ENCODE assay signal across 14 cellular contexts in the genomic region with DNA sequence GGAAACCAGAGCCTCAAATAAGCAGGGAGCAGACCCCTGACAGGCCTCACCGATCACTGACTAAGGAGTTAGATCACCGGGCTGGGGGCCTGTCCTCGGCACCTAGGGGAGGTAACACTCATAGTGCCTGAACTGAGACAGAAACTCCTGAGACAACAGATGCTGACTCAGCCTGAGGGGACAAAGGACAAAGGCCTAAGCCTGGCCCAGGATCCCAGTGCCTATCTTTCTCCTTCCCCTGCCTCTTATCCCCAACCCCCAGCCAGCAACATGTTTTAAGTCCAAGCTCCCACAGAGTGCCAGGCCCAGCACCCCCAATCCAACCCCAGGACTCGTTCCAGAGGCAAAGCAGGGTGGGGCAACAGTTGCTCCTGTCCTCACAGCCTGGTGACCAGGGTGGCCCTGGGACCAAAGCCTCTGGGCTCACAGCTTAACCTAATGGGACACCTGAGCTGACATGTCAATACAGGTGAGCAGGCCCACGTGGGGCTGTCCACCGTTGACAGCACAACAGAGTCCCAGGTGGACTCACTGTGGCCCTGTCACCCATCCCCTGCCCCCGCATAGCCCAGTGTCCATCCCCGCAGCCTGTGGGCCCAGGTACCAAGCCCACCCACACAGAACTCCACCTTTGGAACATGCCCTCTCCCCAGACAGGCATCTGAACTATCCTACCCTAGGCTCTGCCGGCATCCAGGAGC. TPM values are rescaled to one million over a fixed set of nuclear protein-coding genes. Genes with fewer than 3 reads are reported as not detected.
DNase-seq lines count a peak whose midpoint lies in the region; ATAC-seq and TF ChIP-seq lines count a peak whose summit lies in the region.
"Had no signal": no experiment of that assay in that cellular context is flagged by ENCODE, and none has a peak within 500 bp of the region (broad histone marks: within the 10 kb centered on the region; RNA-seq: fewer than 3 reads in every experiment).

No MANE protein-coding gene starts in this region.

- H3K4me3 ChIP-seq in right lobe of liver (no peak overlapping the region), foreskin fibroblast (ENCODE audit: low read depth in 1 of 2, low read length in 2 of 2) (no peak overlapping the region)
- H3K4me3 ChIP-seq: GM12878 had no signal

- H3K36me3 ChIP-seq in right lobe of liver: no peaks in the 10 kb centered on the region

- intact Hi-C loops in right lobe of liver (cut with DNase I): no loop called here

- 40% methylated on average over 1 of the region's 9 CpGs for WGBS in right lobe of liver (ENCODE audit: insufficient coverage, low coverage, low lambda C conversion rate, missing lambda C conversion rate)

- TF ChIP-seq CTCF in right lobe of liver (IDR thresholded peaks at IDR 0.05) (no peak), foreskin fibroblast (IDR thresholded peaks at IDR 0.05; ENCODE audit: low read depth, low read length) (no peak)

- no peaks in the 10 kb centered on the region for H3K9me3 ChIP-seq in right lobe of liver

- no peaks in the 10 kb centered on the region for H3K27me3 ChIP-seq in right lobe of liver

- peaks cover 0 to 44% (median 11%) of the 10 kb centered on the region in 4 donors for H3K4me1 ChIP-seq in right lobe of liver

- H3K36me3 Mint-ChIP-seq in stimulated activated effector memory CD8-positive, alpha-beta T cell treated with anti-CD3 and anti-CD28 coated beads, Interleukin-12 subunit alpha, Interleukin-12 subunit beta, amount 100 ng/mL, for 72 hours: no peaks in the 10 kb centered on the region
- H3K36me3 Mint-ChIP-seq: activated naive CD4-positive, alpha-beta T cell treated with anti-CD3 and anti-CD28 coated beads, Interleukin-2, amount 10 ng/mL, durations not matched to agents 7 days and 5 days had no signal

- no peak for TF ChIP-seq POLR2A in right lobe of liver (IDR thresholded peaks at IDR 0.05)

- ATAC-seq in right lobe of liver: peak; percentile 36 to 75 (median 59)
- peak; percentile 15 for ATAC-seq in stimulated activated effector memory CD8-positive, alpha-beta T cell treated with anti-CD3 and anti-CD28 coated beads, Interleukin-12 subunit alpha, Interleukin-12 subunit beta, amount 100 ng/mL, for 72 hours
- ATAC-seq: GM12878 had no signal

- no peak overlapping the region for H3K27ac Mint-ChIP-seq in stimulated activated effector memory CD8-positive, alpha-beta T cell treated with anti-CD3 and anti-CD28 coated beads, Interleukin-12 subunit alpha, Interleukin-12 subunit beta, amount 100 ng/mL, for 72 hours
- H3K27ac Mint-ChIP-seq: activated naive CD4-positive, alpha-beta T cell treated with anti-CD3 and anti-CD28 coated beads, Interleukin-2, amount 10 ng/mL, durations not matched to agents 7 days and 5 days had no signal

- no peak overlapping the region for H3K4me3 Mint-ChIP-seq in stimulated activated effector memory CD8-positive, alpha-beta T cell treated with anti-CD3 and anti-CD28 coated beads, Interleukin-12 subunit alpha, Interleukin-12 subunit beta, amount 100 ng/mL, for 72 hours
- H3K4me3 Mint-ChIP-seq: activated naive CD4-positive, alpha-beta T cell treated with anti-CD3 and anti-CD28 coated beads, Interleukin-2, amount 10 ng/mL, durations not matched to agents 7 days and 5 days had no signal

- H3K9me3 Mint-ChIP-seq in stimulated activated effector memory CD8-positive, alpha-beta T cell treated with anti-CD3 and anti-CD28 coated beads, Interleukin-12 subunit alpha, Interleukin-12 subunit beta, amount 100 ng/mL, for 72 hours: no peaks in the 10 kb centered on the region
- H3K9me3 Mint-ChIP-seq: activated naive CD4-positive, alpha-beta T cell treated with anti-CD3 and anti-CD28 coated beads, Interleukin-2, amount 10 ng/mL, durations not matched to agents 7 days and 5 days had no signal

- H3K27ac ChIP-seq in cingulate gyrus (ENCODE audit: low read depth, low read length) (peak overlapping the region; percentile 94), right lobe of liver (peak overlapping the region; percentile 31 to 83 (median 62))

- H3K4me1 Mint-ChIP-seq in stimulated activated effector memory CD8-positive, alpha-beta T cell treated with anti-CD3 and anti-CD28 coated beads, Interleukin-12 subunit alpha, Interleukin-12 subunit beta, amount 100 ng/mL, for 72 hours: no peaks in the 10 kb centered on the region
- H3K4me1 Mint-ChIP-seq: activated naive CD4-positive, alpha-beta T cell treated with anti-CD3 and anti-CD28 coated beads, Interleukin-2, amount 10 ng/mL, durations not matched to agents 7 days and 5 days had no signal

- peak; percentile 21 for DNase-seq in COLO668 (lab: John Stamatoyannopoulos, UW; ENCODE audit: unreplicated experiment)
- peak; percentile 48 to 76 (median 72) for DNase-seq in right lobe of liver
- DNase-seq in stimulated activated effector memory CD8-positive, alpha-beta T cell treated with anti-CD3 and anti-CD28 coated beads, Interleukin-12 subunit alpha, Interleukin-12 subunit beta, amount 100 ng/mL, for 72 hours (ENCODE audit: low spot score in 2 of 2): no peak
- no peak for DNase-seq in foreskin fibroblast
- no peak for DNase-seq in NCI-H2107 (lab: John Stamatoyannopoulos, UW)
- DNase-seq in RKO (ENCODE audit: low spot score): no peak
- no peak for DNase-seq in D341Med (ENCODE audit: low spot score)
- DNase-seq: activated naive CD4-positive, alpha-beta T cell treated with anti-CD3 and anti-CD28 coated beads, Interleukin-2, amount 10 ng/mL, durations not matched to agents 7 days and 5 days; DND-41; Karpas-422; NCI-H774 had no signal

RNA-seq across cellular contexts. Expression of gene ADCY5, which starts 37.4 kb away (rescaled TPM):
- total RNA-seq in right lobe of liver: 1 to 10 TPM; 1.9 to 3.7 (median 2.7) TPM
- total RNA-seq: GM12878, mononuclear cell had no signal

Comparison
In these comparisons a context has a peak if more than half of its experiments do, and no peak if none do; other contexts are left out.
1. DNase-seq: peak in COLO668 (single experiment) and right lobe of liver (3 of 3); none in stimulated activated effector memory CD8-positive, alpha-beta T cell treated with anti-CD3 and anti-CD28 coated beads, Interleukin-12 subunit alpha, Interleukin-12 subunit beta, amount 100 ng/mL, for 72 hours (0 of 2), foreskin fibroblast (0 of 2), NCI-H2107 (single experiment), RKO (single experiment) and D341Med (single experiment).